Comparison of ENCODE assay signal across 38 cellular contexts in the genomic region with DNA sequence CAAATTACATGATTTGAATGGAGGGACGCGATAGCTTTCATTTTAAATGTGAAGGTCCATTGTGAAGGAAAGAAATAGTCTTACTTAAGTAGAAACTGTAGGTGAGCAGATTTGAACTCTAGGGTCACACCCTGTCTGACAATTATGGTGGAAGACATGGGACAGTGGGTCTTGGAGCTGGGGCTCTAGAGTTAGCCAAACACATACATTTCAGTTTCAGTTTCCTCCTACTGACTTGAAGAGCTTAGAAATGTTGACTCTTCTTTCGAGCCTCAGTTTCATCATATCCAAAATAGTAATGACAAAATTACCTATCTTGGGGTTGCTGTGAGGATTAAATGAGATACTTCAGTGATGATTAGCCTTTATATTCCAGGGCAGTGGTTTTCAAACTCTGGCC.
"Had no signal": no experiment of that assay in that cellular context is flagged by ENCODE, and none has a peak within 500 bp of the region (broad histone marks: within the 10 kb centered on the region; RNA-seq: fewer than 3 reads in every experiment).

No MANE protein-coding gene starts in this region.

- ATAC-seq: activated naive CD4-positive, alpha-beta T cell treated with anti-CD3 and anti-CD28 coated beads, Interleukin-2, amount 50 U/mL, for 72 hours; activated naive CD8-positive, alpha-beta T cell treated with anti-CD3 and anti-CD28 coated beads, Interleukin-2, amount 50 U/mL, for 24 hours; activated T-cell treated with anti-CD3 and anti-CD28 coated beads, Interleukin-2, amount 50 U/mL, for 4 hours; activated T-cell treated with anti-CD3 and anti-CD28 coated beads, Interleukin-2, amount 50 U/mL, for 72 hours; activated T-helper 17 cell treated with anti-CD3 and anti-CD28 coated beads, Interleukin-2, amount 50 U/mL, for 72 hours; body of pancreas had no signal

- H3K27me3 ChIP-seq: adrenal gland, ascending aorta, body of pancreas, brain microvascular endothelial cell, breast epithelium, cardiac muscle cell had no signal

- H3K4me1 Mint-ChIP-seq: activated naive CD4-positive, alpha-beta T cell treated with anti-CD3 and anti-CD28 coated beads, Interleukin-2, amount 10 ng/mL, durations not matched to agents 7 days and 5 days; activated naive CD4-positive, alpha-beta T cell treated with anti-CD3 and anti-CD28 coated beads, Interleukin-2, amount 50 U/mL, for 24 hours; activated naive CD8-positive, alpha-beta T cell treated with anti-CD3 and anti-CD28 coated beads for 36 hours; activated naive CD8-positive, alpha-beta T cell treated with anti-CD3 and anti-CD28 coated beads, Interleukin-2, amount 10 ng/mL, durations not matched to agents 7 days and 5 days; activated naive CD8-positive, alpha-beta T cell treated with anti-CD3 and anti-CD28 coated beads, Interleukin-2, amount 50 U/mL, for 24 hours; activated T-helper 17 cell treated with anti-CD3 and anti-CD28 coated beads, Interleukin-2, amount 50 U/mL, for 72 hours; central memory CD8-positive, alpha-beta T cell had no signal

- H3K4me3 Mint-ChIP-seq: activated naive CD4-positive, alpha-beta T cell treated with anti-CD3 and anti-CD28 coated beads for 36 hours; activated naive CD4-positive, alpha-beta T cell treated with anti-CD3 and anti-CD28 coated beads, Interleukin-2, amount 10 ng/mL, durations not matched to agents 7 days and 5 days; activated naive CD4-positive, alpha-beta T cell treated with anti-CD3 and anti-CD28 coated beads, Interleukin-2, amount 50 U/mL, for 24 hours; activated naive CD8-positive, alpha-beta T cell; activated naive CD8-positive, alpha-beta T cell treated with anti-CD3 and anti-CD28 coated beads for 36 hours; activated naive CD8-positive, alpha-beta T cell treated with anti-CD3 and anti-CD28 coated beads, Interleukin-2, amount 10 ng/mL, durations not matched to agents 7 days and 5 days; activated naive CD8-positive, alpha-beta T cell treated with anti-CD3 and anti-CD28 coated beads, Interleukin-2, amount 50 U/mL, for 24 hours; activated T-cell treated with anti-CD3 and anti-CD28 coated beads, Interleukin-2, amount 50 U/mL, for 24 hours; activated T-cell treated with anti-CD3 and anti-CD28 coated beads, Interleukin-2, amount 50 U/mL, for 4 hours; activated T-cell treated with anti-CD3 and anti-CD28 coated beads, Interleukin-2, amount 50 U/mL, for 72 hours; activated T-helper 1 cell treated with anti-CD3 and anti-CD28 coated beads, Interleukin-12 subunit alpha, Interleukin-12 subunit beta, Interleukin-2, Interleukin-4 antibody, amounts not matched to agents 30 ng/mL and 10 ng/mL and 1 ng/mL, durations not matched to agents 14 hours and 24 hours and 36 hours; activated T-helper 17 cell treated with anti-CD3 and anti-CD28 coated beads, Interleukin-2, amount 50 U/mL, for 72 hours; brain; central memory CD8-positive, alpha-beta T cell had no signal

- H3K9me3 ChIP-seq: adrenal gland, ascending aorta, body of pancreas, breast epithelium had no signal

- H3K4me1 ChIP-seq: adrenal gland, ascending aorta, breast epithelium had no signal

- H3K36me3 ChIP-seq: adrenal gland, ascending aorta, brain microvascular endothelial cell, breast epithelium, cardiac muscle cell had no signal

- H3K9me3 Mint-ChIP-seq: activated naive CD4-positive, alpha-beta T cell treated with anti-CD3 and anti-CD28 coated beads for 36 hours; activated naive CD4-positive, alpha-beta T cell treated with anti-CD3 and anti-CD28 coated beads, Interleukin-2, amount 10 ng/mL, durations not matched to agents 7 days and 5 days; activated naive CD4-positive, alpha-beta T cell treated with anti-CD3 and anti-CD28 coated beads, Interleukin-2, amount 50 U/mL, for 24 hours; activated naive CD4-positive, alpha-beta T cell treated with anti-CD3 and anti-CD28 coated beads, Interleukin-2, amount 50 U/mL, for 72 hours; activated naive CD8-positive, alpha-beta T cell treated with anti-CD3 and anti-CD28 coated beads, Interleukin-2, amount 10 ng/mL, durations not matched to agents 7 days and 5 days; activated naive CD8-positive, alpha-beta T cell treated with anti-CD3 and anti-CD28 coated beads, Interleukin-2, amount 50 U/mL, for 24 hours; activated T-cell treated with anti-CD3 and anti-CD28 coated beads, Interleukin-2, amount 50 U/mL, for 24 hours; activated T-cell treated with anti-CD3 and anti-CD28 coated beads, Interleukin-2, amount 50 U/mL, for 4 hours; activated T-helper 1 cell treated with anti-CD3 and anti-CD28 coated beads, Interleukin-12 subunit alpha, Interleukin-12 subunit beta, Interleukin-2, Interleukin-4 antibody, amounts not matched to agents 30 ng/mL and 10 ng/mL and 1 ng/mL, durations not matched to agents 14 hours and 24 hours and 36 hours; activated T-helper 2 cell treated with anti-CD3 and anti-CD28 coated beads, Interferon-gamma antibody, Interleukin-2, Interleukin-4, amounts not matched to agents 10 μg/mL and 5 μg/mL and 100 μg/mL, durations not matched to agents 14 hours and 24 hours and 36 hours; central memory CD8-positive, alpha-beta T cell had no signal

- H3K27ac ChIP-seq: adrenal gland, ascending aorta, body of pancreas, brain microvascular endothelial cell, breast epithelium, cardiac muscle cell had no signal

- H3K27ac Mint-ChIP-seq: activated naive CD4-positive, alpha-beta T cell treated with anti-CD3 and anti-CD28 coated beads for 36 hours; activated naive CD4-positive, alpha-beta T cell treated with anti-CD3 and anti-CD28 coated beads, Interleukin-2, amount 10 ng/mL, durations not matched to agents 7 days and 5 days; activated naive CD4-positive, alpha-beta T cell treated with anti-CD3 and anti-CD28 coated beads, Interleukin-2, amount 50 U/mL, for 24 hours; activated naive CD4-positive, alpha-beta T cell treated with anti-CD3 and anti-CD28 coated beads, Interleukin-2, amount 50 U/mL, for 72 hours; activated naive CD8-positive, alpha-beta T cell; activated naive CD8-positive, alpha-beta T cell treated with anti-CD3 and anti-CD28 coated beads for 36 hours; activated naive CD8-positive, alpha-beta T cell treated with anti-CD3 and anti-CD28 coated beads, Interleukin-2, amount 10 ng/mL, durations not matched to agents 7 days and 5 days; activated naive CD8-positive, alpha-beta T cell treated with anti-CD3 and anti-CD28 coated beads, Interleukin-2, amount 50 U/mL, for 24 hours; activated T-cell treated with anti-CD3 and anti-CD28 coated beads, Interleukin-2, amount 50 U/mL, for 24 hours; activated T-cell treated with anti-CD3 and anti-CD28 coated beads, Interleukin-2, amount 50 U/mL, for 72 hours; activated T-helper 1 cell treated with anti-CD3 and anti-CD28 coated beads, Interleukin-12 subunit alpha, Interleukin-12 subunit beta, Interleukin-2, Interleukin-4 antibody, amounts not matched to agents 30 ng/mL and 10 ng/mL and 1 ng/mL, durations not matched to agents 14 hours and 24 hours and 36 hours; activated T-helper 17 cell treated with anti-CD3 and anti-CD28 coated beads, Interleukin-2, amount 50 U/mL, for 72 hours; activated T-helper 2 cell treated with anti-CD3 and anti-CD28 coated beads, Interferon-gamma antibody, Interleukin-2, Interleukin-4, amounts not matched to agents 10 μg/mL and 5 μg/mL and 100 μg/mL, durations not matched to agents 14 hours and 24 hours and 36 hours; brain had no signal

- H3K36me3 Mint-ChIP-seq: activated naive CD4-positive, alpha-beta T cell treated with anti-CD3 and anti-CD28 coated beads, Interleukin-2, amount 10 ng/mL, durations not matched to agents 7 days and 5 days; activated naive CD4-positive, alpha-beta T cell treated with anti-CD3 and anti-CD28 coated beads, Interleukin-2, amount 50 U/mL, for 24 hours; activated naive CD4-positive, alpha-beta T cell treated with anti-CD3 and anti-CD28 coated beads, Interleukin-2, amount 50 U/mL, for 72 hours; activated naive CD8-positive, alpha-beta T cell; activated naive CD8-positive, alpha-beta T cell treated with anti-CD3 and anti-CD28 coated beads for 36 hours; activated naive CD8-positive, alpha-beta T cell treated with anti-CD3 and anti-CD28 coated beads, Interleukin-2, amount 10 ng/mL, durations not matched to agents 7 days and 5 days had no signal

- DNase-seq: activated effector memory CD4-positive, alpha-beta T cell treated with anti-CD3 and anti-CD28 coated beads, Interleukin-2, amount 50 U/mL, for 16 hours; activated effector memory CD4-positive, alpha-beta T cell treated with Interleukin-2 at 50 U/mL for 16 hours; activated gamma-delta T cell; activated gamma-delta T cell treated with Interleukin-2 at 50 U/mL for 16 hours; activated naive CD4-positive, alpha-beta T cell; activated naive CD4-positive, alpha-beta T cell treated with anti-CD3 and anti-CD28 coated beads for 36 hours; activated naive CD4-positive, alpha-beta T cell treated with anti-CD3 and anti-CD28 coated beads, Interleukin-2, amount 10 ng/mL, durations not matched to agents 7 days and 5 days; activated naive CD4-positive, alpha-beta T cell treated with anti-CD3 and anti-CD28 coated beads, Interleukin-2, amount 50 U/mL, for 16 hours; activated naive CD4-positive, alpha-beta T cell treated with Interleukin-2 at 50 U/mL for 16 hours; activated naive CD8-positive, alpha-beta T cell treated with anti-CD3 and anti-CD28 coated beads for 36 hours; activated naive CD8-positive, alpha-beta T cell treated with anti-CD3 and anti-CD28 coated beads, Interleukin-2, amount 10 ng/mL, durations not matched to agents 7 days and 5 days; activated naive CD8-positive, alpha-beta T cell treated with anti-CD3 and anti-CD28 coated beads, Interleukin-2, amount 50 U/mL, for 24 hours; activated T-cell treated with anti-CD3 and anti-CD28 coated beads, Interleukin-2, amount 50 U/mL, for 1 hour; activated T-cell treated with anti-CD3 and anti-CD28 coated beads, Interleukin-2, amount 50 U/mL, for 24 hours; activated T-cell treated with anti-CD3 and anti-CD28 coated beads, Interleukin-2, amount 50 U/mL, for 4 hours; activated T-cell treated with anti-CD3 and anti-CD28 coated beads, Interleukin-2, amount 50 U/mL, for 48 hours; activated T-cell treated with anti-CD3 and anti-CD28 coated beads, Interleukin-2, amount 50 U/mL, for 72 hours; adrenal gland; amniotic stem cell; amygdala; anterior cingulate cortex; aorta; body of pancreas; brain microvascular endothelial cell; caudate nucleus; central memory CD4-positive, alpha-beta T cell; cerebellar nuclear complex had no signal

- H3K4me3 ChIP-seq: adrenal gland, ascending aorta, body of pancreas, breast epithelium, cardiac muscle cell had no signal

- H3K27me3 Mint-ChIP-seq: activated naive CD4-positive, alpha-beta T cell treated with anti-CD3 and anti-CD28 coated beads, Interleukin-2, amount 10 ng/mL, durations not matched to agents 7 days and 5 days; activated T-cell treated with anti-CD3 and anti-CD28 coated beads, Interleukin-2, amount 50 U/mL, for 24 hours; brain had no signal
